17 cellular contexts compared by ENCODE assay signal in genomic region chr16:83574388-83574787, GRCh38.
DNase-seq lines count a peak whose midpoint lies in the region; ATAC-seq and TF ChIP-seq lines count a peak whose summit lies in the region.
"Had no signal": no experiment of that assay in that cellular context is flagged by ENCODE, and none has a peak within 500 bp of the region (broad histone marks: within the 10 kb centered on the region; RNA-seq: fewer than 3 reads in every experiment).

No MANE protein-coding gene starts in this region.

- H3K27me3 ChIP-seq in MG63 = no peaks in the 10 kb centered on the region
- H3K27me3 ChIP-seq: heart left ventricle had no signal

- DNase-seq in ELF-1 (ENCODE audit: low read depth, low spot score) = peak; percentile 37
- DNase-seq in MG63 = peak; percentile 14
- DNase-seq in epithelial cell of esophagus (ENCODE audit: low read depth) = peak; percentile 94
- peak; percentile 97 for DNase-seq in kidney tubule cell (ENCODE audit: low spot score)
- no peak for DNase-seq in activated CD8-positive, alpha-beta memory T cell treated with anti-CD3 and anti-CD28 coated beads for 24 hours
- DNase-seq in NCI-H446 treated with DMSO at 0.1 percent for 48 hours (lab: John Stamatoyannopoulos, UW) = no peak
- DNase-seq in cortex of kidney (lab: John Stamatoyannopoulos, UW) = no peak
- DNase-seq: activated naive CD4-positive, alpha-beta T cell treated with anti-CD3 and anti-CD28 coated beads, Interleukin-2, amount 10 ng/mL, durations not matched to agents 7 days and 5 days; CD8-positive, alpha-beta memory T cell; dermis blood vessel endothelial cell; heart left ventricle; KG1; NCI-H2171 treated with DMSO at 0.1 percent for 48 hours; PC-9; stimulated activated naive CD8-positive, alpha-beta T cell treated with anti-CD3 and anti-CD28 coated beads, Interleukin-15, Interleukin-2, amounts not matched to agents 100 U/mL and 50 U/mL, for 24 hours; T-helper 9 cell had no signal

- no peaks in the 10 kb centered on the region for H3K36me3 ChIP-seq in MG63
- H3K36me3 ChIP-seq: heart left ventricle had no signal

- H3K4me3 ChIP-seq in MG63 (no peak overlapping the region), epithelial cell of esophagus (ENCODE audit: low read length) (no peak overlapping the region)
- H3K4me3 ChIP-seq: heart left ventricle, PC-9 had no signal

- H3K9me3 ChIP-seq in MG63 = no peaks in the 10 kb centered on the region

- TF ChIP-seq CTCF in epithelial cell of esophagus (IDR thresholded peaks at IDR 0.05; ENCODE audit: insufficient read depth, low read depth, low read length, missing control alignments) = no peak

- no peak for ATAC-seq in HG02885 (IDR thresholded peaks at IDR 0.05; ENCODE audit: poor library complexity, unreplicated experiment)
- ATAC-seq: heart left ventricle; stimulated activated naive CD8-positive, alpha-beta T cell treated with anti-CD3 and anti-CD28 coated beads, Interleukin-15, Interleukin-2, amounts not matched to agents 100 U/mL and 50 U/mL, for 24 hours had no signal

Comparison
In these comparisons a context has a peak if more than half of its experiments do, and no peak if none do; other contexts are left out.
1. DNase-seq: peak in ELF-1 (single experiment), MG63 (single experiment), epithelial cell of esophagus (single experiment) and kidney tubule cell (single experiment); none in activated CD8-positive, alpha-beta memory T cell treated with anti-CD3 and anti-CD28 coated beads for 24 hours (single experiment), NCI-H446 treated with DMSO at 0.1 percent for 48 hours (single experiment) and cortex of kidney (single experiment).